20 cellular contexts compared by ENCODE assay signal in the genomic region with DNA sequence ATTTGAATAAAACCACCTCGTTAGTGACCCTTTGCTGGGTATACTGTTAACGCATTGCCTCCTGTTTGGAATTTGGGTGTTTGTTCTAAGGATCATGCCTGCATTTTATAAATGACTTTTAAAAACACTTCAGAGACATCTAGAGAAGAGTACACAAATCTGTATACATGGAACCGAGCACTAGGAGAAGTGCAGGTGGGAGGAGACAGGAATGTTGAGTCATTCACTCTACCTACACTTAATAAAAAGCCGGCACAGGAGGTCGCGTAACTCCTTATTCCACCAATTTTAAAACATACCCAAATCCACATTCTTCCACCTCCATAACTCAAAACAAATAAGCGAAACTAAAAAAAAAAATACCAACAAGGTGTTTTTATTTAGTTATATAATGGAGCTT. TPM values are rescaled to one million over a fixed set of nuclear protein-coding genes. Genes with fewer than 3 reads are reported as not detected.
A peak's percentile ranks its signal among the peaks of the same experiment; 100 is the strongest.
DNase-seq lines count a peak whose midpoint lies in the region; ATAC-seq, FAIRE-seq and TF ChIP-seq lines count a peak whose summit lies in the region.
"Had no signal": no experiment of that assay in that cellular context is flagged by ENCODE, and none has a peak within 500 bp of the region (broad histone marks: within the 10 kb centered on the region; RNA-seq: fewer than 3 reads in every experiment).

No MANE protein-coding gene starts in this region.

- no peak overlapping the region for H3K27ac ChIP-seq in lower lobe of right lung
- no peak overlapping the region for H3K27ac ChIP-seq in gastroesophageal sphincter
- H3K27ac ChIP-seq: BLaER1 had no signal

- WGBS in gastroesophageal sphincter (ENCODE audit: low coverage in 1 of 2), 2 donors: 73 to 81% methylated on average over 6 to 7 of the region's 7 CpGs

- TF ChIP-seq POLR2A in gastroesophageal sphincter (IDR thresholded peaks at IDR 0.05): no peak

- H3K27me3 ChIP-seq in bronchial epithelial cell (ENCODE audit: control insufficient read depth, insufficient read depth, low read length) (no peaks in the 10 kb centered on the region), lower lobe of right lung (ENCODE audit: low read depth) (no peaks in the 10 kb centered on the region), gastroesophageal sphincter (peaks cover 34% of the 10 kb centered on the region)
- H3K27me3 ChIP-seq: BLaER1 had no signal

- FAIRE-seq in bronchial epithelial cell (lab: Jason Lieb, UNC): no peak
- FAIRE-seq: GM12892, HepG2, HTR-8/SVneo had no signal

- TF ChIP-seq EP300 in gastroesophageal sphincter (IDR thresholded peaks at IDR 0.05): no peak

- TF ChIP-seq CTCF in bronchial epithelial cell (IDR thresholded peaks at IDR 0.05; ENCODE audit: insufficient read depth, low read length, severe bottlenecking) (no peak), lower lobe of right lung (IDR thresholded peaks at IDR 0.05) (no peak), gastroesophageal sphincter (IDR thresholded peaks at IDR 0.05) (no peak)

- DNase-seq in NCI-H2029 treated with DMSO at 0.1 percent for 48 hours (lab: John Stamatoyannopoulos, UW) (peak; percentile 3), NCI-H2029 (lab: John Stamatoyannopoulos, UW) (no peak), DMS53 treated with DMSO at 0.1 percent for 48 hours (lab: John Stamatoyannopoulos, UW; ENCODE audit: unreplicated experiment) (peak; percentile 51), bronchial epithelial cell (ENCODE audit: low read depth) (peak; percentile 52), lower lobe of right lung (no peak), germinal center (ENCODE audit: low spot score) (no peak)
- DNase-seq in activated naive CD4-positive, alpha-beta T cell treated with anti-CD3 and anti-CD28 coated beads, Interleukin-2, amount 50 U/mL, for 16 hours: no peak
- DNase-seq: 8988T; AML-193; Caco-2; CD8-positive, alpha-beta memory T cell; DND-41; GDM1; GOT3; H9 had no signal

- no peak overlapping the region for H3K4me3 ChIP-seq in bronchial epithelial cell (ENCODE audit: low read depth, low read length)
- no peak overlapping the region for H3K4me3 ChIP-seq in lower lobe of right lung
- no peak overlapping the region for H3K4me3 ChIP-seq in gastroesophageal sphincter
- H3K4me3 ChIP-seq: BLaER1 had no signal

- intact Hi-C loops in lower lobe of right lung (cut with DNase I): no loop called here

- H3K9me3 ChIP-seq in lower lobe of right lung (no peaks in the 10 kb centered on the region), gastroesophageal sphincter (no peaks in the 10 kb centered on the region)
- H3K9me3 ChIP-seq: BLaER1, Caco-2 had no signal

- H3K36me3 ChIP-seq in bronchial epithelial cell (ENCODE audit: control insufficient read depth, insufficient read depth, low read length) (no peaks in the 10 kb centered on the region), lower lobe of right lung (no peaks in the 10 kb centered on the region), gastroesophageal sphincter (no peaks in the 10 kb centered on the region)
- H3K36me3 ChIP-seq: BLaER1 had no signal

- ATAC-seq in lower lobe of right lung (peak; percentile 46 to 82), gastroesophageal sphincter (no peak)
- ATAC-seq: HepG2 had no signal

- H3K4me1 ChIP-seq in lower lobe of right lung (no peaks in the 10 kb centered on the region), gastroesophageal sphincter (no peaks in the 10 kb centered on the region)
- H3K4me1 ChIP-seq: BLaER1 had no signal

RNA-seq across cellular contexts. Expression of a gene that starts 48.6 kb away (rescaled TPM):
- total RNA-seq in bronchial epithelial cell (under 0.01 and 0.79 TPM in 2 replicates), lower lobe of right lung (1.6 TPM), gastroesophageal sphincter (1 to 10 TPM in 3 of 4 donors, under 1 TPM in 1; 0.13 to 2.1 (median 1.3) TPM)
- total RNA-seq: HepG2 had no signal

Comparison
In these comparisons a context has a peak if more than half of its experiments do, and no peak if none do; other contexts are left out.
1. DNase-seq: peak in NCI-H2029 treated with DMSO at 0.1 percent for 48 hours (single experiment), DMS53 treated with DMSO at 0.1 percent for 48 hours (single experiment) and bronchial epithelial cell (single experiment); none in NCI-H2029 (single experiment), lower lobe of right lung (single experiment), germinal center (single experiment) and activated naive CD4-positive, alpha-beta T cell treated with anti-CD3 and anti-CD28 coated beads, Interleukin-2, amount 50 U/mL, for 16 hours (single experiment).